1 cellular context compared by ENCODE assay signal in the genomic region with DNA sequence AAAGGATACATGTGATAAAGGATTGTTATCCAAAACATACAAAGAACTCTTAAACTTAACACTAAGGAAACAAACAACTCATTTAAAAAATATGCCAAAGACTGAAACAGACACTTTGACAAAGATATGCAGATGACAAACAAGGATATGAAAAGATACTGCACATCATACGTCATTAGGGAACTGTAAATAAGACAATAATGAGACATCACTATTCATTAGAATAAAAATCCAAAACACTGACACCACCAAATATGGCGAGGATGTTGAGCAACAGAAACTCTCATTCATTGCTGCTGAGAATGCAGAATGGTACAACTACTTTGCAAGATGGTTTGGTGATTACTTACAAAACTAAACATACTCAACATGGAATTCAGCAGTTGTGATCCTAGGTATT.
A peak's percentile ranks its signal among the peaks of the same experiment; 100 is the strongest.
TF ChIP-seq lines count a peak whose summit lies in the region.

No MANE protein-coding gene starts in this region.

TF ChIP-seq in HepG2, 621 proteins besides CTCF, POLR2A, EP300 and RAD21 (continued from another document):
- TF ChIP-seq, protein P1, sequence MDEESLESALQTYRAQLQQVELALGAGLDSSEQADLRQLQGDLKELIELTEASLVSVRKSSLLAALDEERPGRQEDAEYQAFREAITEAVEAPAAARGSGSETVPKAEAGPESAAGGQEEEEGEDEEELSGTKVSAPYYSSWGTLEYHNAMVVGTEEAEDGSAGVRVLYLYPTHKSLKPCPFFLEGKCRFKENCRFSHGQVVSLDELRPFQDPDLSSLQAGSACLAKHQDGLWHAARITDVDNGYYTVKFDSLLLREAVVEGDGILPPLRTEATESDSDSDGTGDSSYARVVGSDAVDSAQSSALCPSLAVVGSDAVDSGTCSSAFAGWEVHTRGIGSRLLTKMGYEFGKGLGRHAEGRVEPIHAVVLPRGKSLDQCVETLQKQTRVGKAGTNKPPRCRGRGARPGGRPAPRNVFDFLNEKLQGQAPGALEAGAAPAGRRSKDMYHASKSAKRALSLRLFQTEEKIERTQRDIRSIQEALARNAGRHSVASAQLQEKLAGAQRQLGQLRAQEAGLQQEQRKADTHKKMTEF (CRISPR knock-in tag; IDR thresholded peaks at IDR 0.05) = no peak
- TF ChIP-seq CREB1 (IDR thresholded peaks at IDR 0.05) = peak; percentile 83
- TF ChIP-seq CREB1 (CRISPR knock-in tag; IDR thresholded peaks at IDR 0.05) = no peak
